ENCODE assay signal across 36 cellular contexts in the genomic region with DNA sequence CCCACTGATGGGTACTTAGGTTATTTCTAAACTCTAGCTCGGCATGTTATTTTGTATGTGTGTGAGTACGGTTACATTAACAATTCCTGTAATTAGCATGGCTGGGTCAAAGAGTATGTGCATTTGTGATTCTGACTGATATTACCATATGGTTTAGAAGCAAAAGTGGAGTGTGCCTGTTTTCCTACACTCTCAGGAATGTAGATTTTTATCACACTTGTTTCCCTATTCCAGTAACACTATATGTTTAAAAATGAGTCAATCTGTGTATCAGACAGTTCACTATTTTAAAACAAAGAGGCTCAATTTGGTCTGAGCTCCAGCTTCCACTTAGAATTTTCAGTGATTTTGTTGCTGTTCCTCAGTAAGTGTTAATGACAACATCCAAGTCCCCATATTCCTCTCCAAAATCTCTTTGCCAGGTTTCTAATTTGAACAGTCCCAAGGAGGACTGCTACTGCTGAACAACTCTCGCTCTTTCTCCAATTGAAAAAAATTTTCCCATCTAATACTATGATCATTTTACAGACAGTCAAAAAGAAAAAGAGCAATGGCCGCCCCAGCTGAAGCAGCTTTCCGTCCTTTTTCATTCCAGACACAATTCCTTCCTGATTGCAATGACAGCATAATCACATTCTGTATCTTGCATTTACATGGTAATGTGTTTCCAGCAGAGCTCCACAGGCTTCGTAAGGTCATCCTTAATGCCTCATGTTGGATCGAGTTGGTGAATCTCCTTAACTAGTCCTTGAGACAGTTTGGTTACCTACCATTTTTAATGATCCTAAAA.
"Had no signal": no experiment of that assay in that cellular context is flagged by ENCODE, and none has a peak within 500 bp of the region (broad histone marks: within the 10 kb centered on the region; RNA-seq: fewer than 3 reads in every experiment).

No MANE protein-coding gene starts in this region.

- H3K27me3 ChIP-seq: adrenal gland, body of pancreas, SJCRH30 had no signal

- H3K9ac ChIP-seq: SK-N-SH had no signal

- H3K9me3 ChIP-seq: adrenal gland, body of pancreas, SJCRH30, SK-N-SH had no signal

- H3K27ac Mint-ChIP-seq: activated B cell treated with CpG ODN at 0.5 μM for 24 hours; activated CD4-positive, alpha-beta memory T cell treated with anti-CD3 and anti-CD28 coated beads for 36 hours; activated CD8-positive, alpha-beta memory T cell treated with anti-CD3 and anti-CD28 coated beads, Interleukin-2, amount 10 ng/mL, durations not matched to agents 7 days and 5 days; activated naive CD4-positive, alpha-beta T cell treated with anti-CD3 and anti-CD28 coated beads, Interleukin-2, amount 50 U/mL, for 24 hours; activated naive CD8-positive, alpha-beta T cell treated with anti-CD3 and anti-CD28 coated beads, Interleukin-2, amount 10 ng/mL, durations not matched to agents 7 days and 5 days; activated T-helper 2 cell treated with anti-CD3 and anti-CD28 coated beads, Interferon-gamma antibody, Interleukin-2, Interleukin-4, amounts not matched to agents 10 μg/mL and 5 μg/mL and 100 μg/mL, durations not matched to agents 14 hours and 24 hours and 36 hours; T-helper 1 cell treated with Interleukin-12 subunit alpha and Interleukin-12 subunit beta and Interleukin-4 antibody, amounts not matched to agents 30 μg/mL and 1 μg/mL, for 36 hours; T-helper 2 cell treated with Interferon-gamma antibody and Interleukin-4, amounts not matched to agents 5 μg/mL and 100 μg/mL, for 36 hours had no signal

- H3K27ac ChIP-seq: adrenal gland, body of pancreas, SJCRH30 had no signal

- H3K36me3 ChIP-seq: adrenal gland had no signal

- H3K4me2 ChIP-seq: SK-N-SH had no signal

- ATAC-seq: activated CD8-positive, alpha-beta memory T cell treated with anti-CD3 and anti-CD28 coated beads, Interleukin-2, amount 10 ng/mL, durations not matched to agents 7 days and 5 days; body of pancreas; Panc1 had no signal

- H3K27me3 Mint-ChIP-seq: activated B cell treated with CpG ODN at 0.5 μM for 24 hours; activated CD4-positive, alpha-beta memory T cell treated with anti-CD3 and anti-CD28 coated beads for 36 hours; activated CD8-positive, alpha-beta memory T cell treated with anti-CD3 and anti-CD28 coated beads, Interleukin-2, amount 10 ng/mL, durations not matched to agents 7 days and 5 days; activated naive CD4-positive, alpha-beta T cell treated with anti-CD3 and anti-CD28 coated beads, Interleukin-2, amount 50 U/mL, for 24 hours; activated naive CD8-positive, alpha-beta T cell treated with anti-CD3 and anti-CD28 coated beads, Interleukin-2, amount 10 ng/mL, durations not matched to agents 7 days and 5 days had no signal

- H3K4me1 Mint-ChIP-seq: activated B cell treated with CpG ODN at 0.5 μM for 24 hours had no signal

- FAIRE-seq: astrocyte, bronchial epithelial cell had no signal

- H3K9me3 Mint-ChIP-seq: activated B cell treated with CpG ODN at 0.5 μM for 24 hours; activated naive CD4-positive, alpha-beta T cell treated with anti-CD3 and anti-CD28 coated beads, Interleukin-2, amount 50 U/mL, for 24 hours had no signal

- DNase-seq: activated B cell treated with CpG ODN at 0.5 μM for 24 hours; activated CD4-positive, alpha-beta memory T cell treated with anti-CD3 and anti-CD28 coated beads for 36 hours; activated CD4-positive, alpha-beta T cell treated with anti-CD3 and anti-CD28 coated beads for 4 hours; activated CD4-positive, alpha-beta T cell treated with anti-CD3 and anti-CD28 coated beads, Interleukin-2, amount 50 U/mL, for 1 hour; activated CD4-positive, CD25-positive, alpha-beta regulatory T cell treated with anti-CD3 and anti-CD28 coated beads, Interleukin-2, amount 50 U/mL, for 72 hours; activated CD8-positive, alpha-beta memory T cell treated with anti-CD3 and anti-CD28 coated beads for 24 hours; activated CD8-positive, alpha-beta memory T cell treated with anti-CD3 and anti-CD28 coated beads, Interleukin-2, amount 10 ng/mL, durations not matched to agents 7 days and 5 days; activated CD8-positive, alpha-beta memory T cell treated with anti-CD3 and anti-CD28 coated beads, Interleukin-2, amount 50 U/mL, for 48 hours; activated gamma-delta T cell; activated naive CD4-positive, alpha-beta T cell treated with Interleukin-2 at 50 U/mL for 16 hours; activated naive CD8-positive, alpha-beta T cell treated with anti-CD3 and anti-CD28 coated beads, Interleukin-2, amount 10 ng/mL, durations not matched to agents 7 days and 5 days; adrenal gland; body of pancreas; caudate nucleus; cerebellar nuclear complex; NCI-H1092 treated with DMSO at 0.1 percent for 48 hours; NCI-H1417; NCI-H146; NCI-H187 treated with DMSO at 0.1 percent for 48 hours; NCI-H2081; NCI-H2171 treated with DMSO at 0.1 percent for 48 hours; NCI-H226; NCI-H446 treated with DMSO at 0.1 percent for 48 hours; NCI-H524; NCI-H69; NCI-H82; SHP77; SJCRH30; SK-N-SH had no signal

- H3K4me1 ChIP-seq: adrenal gland, body of pancreas, SJCRH30 had no signal

- H3K4me3 ChIP-seq: adrenal gland, body of pancreas, SJCRH30 had no signal

- H3K4me3 Mint-ChIP-seq: activated B cell treated with CpG ODN at 0.5 μM for 24 hours; activated CD4-positive, alpha-beta memory T cell treated with anti-CD3 and anti-CD28 coated beads for 36 hours; activated CD8-positive, alpha-beta memory T cell treated with anti-CD3 and anti-CD28 coated beads, Interleukin-2, amount 10 ng/mL, durations not matched to agents 7 days and 5 days; activated naive CD4-positive, alpha-beta T cell treated with anti-CD3 and anti-CD28 coated beads, Interleukin-2, amount 50 U/mL, for 24 hours; activated naive CD8-positive, alpha-beta T cell treated with anti-CD3 and anti-CD28 coated beads, Interleukin-2, amount 10 ng/mL, durations not matched to agents 7 days and 5 days; T-helper 1 cell treated with Interleukin-12 subunit alpha and Interleukin-12 subunit beta and Interleukin-4 antibody, amounts not matched to agents 30 μg/mL and 1 μg/mL, for 36 hours; T-helper 2 cell treated with Interferon-gamma antibody and Interleukin-4, amounts not matched to agents 5 μg/mL and 100 μg/mL, for 36 hours had no signal
